ENCODE assay signal across 1 cellular context in the genomic region with DNA sequence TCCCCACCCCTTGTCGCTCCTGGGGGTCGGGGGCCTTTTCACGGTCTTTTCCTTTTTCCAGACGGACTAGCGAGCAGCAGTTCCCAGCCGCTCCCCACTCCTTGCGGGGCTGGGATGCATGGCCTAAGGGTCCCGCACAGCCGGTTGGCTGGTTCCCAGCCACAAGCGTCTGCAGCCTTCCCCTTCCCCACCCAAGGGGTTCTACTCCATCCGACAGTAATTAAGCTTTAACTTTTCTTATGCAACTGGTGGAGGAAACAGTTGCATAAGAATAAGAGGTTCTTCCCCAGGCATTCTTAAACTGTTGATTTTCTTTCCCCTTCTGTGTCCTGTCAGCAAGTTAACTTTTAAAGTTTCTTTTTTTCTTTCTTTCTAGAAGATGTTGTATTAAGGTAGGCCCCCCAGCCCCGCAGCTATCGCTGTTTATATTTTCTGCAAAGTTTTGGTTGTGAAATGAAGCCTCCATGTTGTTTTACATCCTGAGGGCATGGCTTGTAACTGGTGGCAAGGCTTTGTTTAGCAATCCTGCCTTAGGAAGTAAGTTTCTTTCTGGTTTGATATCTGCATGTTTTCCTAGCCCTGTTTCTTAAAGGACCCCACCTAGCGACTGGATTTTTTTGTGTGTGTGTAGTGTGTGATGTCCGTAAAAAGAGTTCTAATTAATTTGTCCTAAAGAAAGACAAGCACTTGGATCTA.
TF ChIP-seq lines count a peak whose summit lies in the region.

No MANE protein-coding gene starts in this region.

TF ChIP-seq in GM23338, 12 proteins besides CTCF, POLR2A, EP300 and RAD21 (continued from another document):
- TF ChIP-seq, protein P1, sequence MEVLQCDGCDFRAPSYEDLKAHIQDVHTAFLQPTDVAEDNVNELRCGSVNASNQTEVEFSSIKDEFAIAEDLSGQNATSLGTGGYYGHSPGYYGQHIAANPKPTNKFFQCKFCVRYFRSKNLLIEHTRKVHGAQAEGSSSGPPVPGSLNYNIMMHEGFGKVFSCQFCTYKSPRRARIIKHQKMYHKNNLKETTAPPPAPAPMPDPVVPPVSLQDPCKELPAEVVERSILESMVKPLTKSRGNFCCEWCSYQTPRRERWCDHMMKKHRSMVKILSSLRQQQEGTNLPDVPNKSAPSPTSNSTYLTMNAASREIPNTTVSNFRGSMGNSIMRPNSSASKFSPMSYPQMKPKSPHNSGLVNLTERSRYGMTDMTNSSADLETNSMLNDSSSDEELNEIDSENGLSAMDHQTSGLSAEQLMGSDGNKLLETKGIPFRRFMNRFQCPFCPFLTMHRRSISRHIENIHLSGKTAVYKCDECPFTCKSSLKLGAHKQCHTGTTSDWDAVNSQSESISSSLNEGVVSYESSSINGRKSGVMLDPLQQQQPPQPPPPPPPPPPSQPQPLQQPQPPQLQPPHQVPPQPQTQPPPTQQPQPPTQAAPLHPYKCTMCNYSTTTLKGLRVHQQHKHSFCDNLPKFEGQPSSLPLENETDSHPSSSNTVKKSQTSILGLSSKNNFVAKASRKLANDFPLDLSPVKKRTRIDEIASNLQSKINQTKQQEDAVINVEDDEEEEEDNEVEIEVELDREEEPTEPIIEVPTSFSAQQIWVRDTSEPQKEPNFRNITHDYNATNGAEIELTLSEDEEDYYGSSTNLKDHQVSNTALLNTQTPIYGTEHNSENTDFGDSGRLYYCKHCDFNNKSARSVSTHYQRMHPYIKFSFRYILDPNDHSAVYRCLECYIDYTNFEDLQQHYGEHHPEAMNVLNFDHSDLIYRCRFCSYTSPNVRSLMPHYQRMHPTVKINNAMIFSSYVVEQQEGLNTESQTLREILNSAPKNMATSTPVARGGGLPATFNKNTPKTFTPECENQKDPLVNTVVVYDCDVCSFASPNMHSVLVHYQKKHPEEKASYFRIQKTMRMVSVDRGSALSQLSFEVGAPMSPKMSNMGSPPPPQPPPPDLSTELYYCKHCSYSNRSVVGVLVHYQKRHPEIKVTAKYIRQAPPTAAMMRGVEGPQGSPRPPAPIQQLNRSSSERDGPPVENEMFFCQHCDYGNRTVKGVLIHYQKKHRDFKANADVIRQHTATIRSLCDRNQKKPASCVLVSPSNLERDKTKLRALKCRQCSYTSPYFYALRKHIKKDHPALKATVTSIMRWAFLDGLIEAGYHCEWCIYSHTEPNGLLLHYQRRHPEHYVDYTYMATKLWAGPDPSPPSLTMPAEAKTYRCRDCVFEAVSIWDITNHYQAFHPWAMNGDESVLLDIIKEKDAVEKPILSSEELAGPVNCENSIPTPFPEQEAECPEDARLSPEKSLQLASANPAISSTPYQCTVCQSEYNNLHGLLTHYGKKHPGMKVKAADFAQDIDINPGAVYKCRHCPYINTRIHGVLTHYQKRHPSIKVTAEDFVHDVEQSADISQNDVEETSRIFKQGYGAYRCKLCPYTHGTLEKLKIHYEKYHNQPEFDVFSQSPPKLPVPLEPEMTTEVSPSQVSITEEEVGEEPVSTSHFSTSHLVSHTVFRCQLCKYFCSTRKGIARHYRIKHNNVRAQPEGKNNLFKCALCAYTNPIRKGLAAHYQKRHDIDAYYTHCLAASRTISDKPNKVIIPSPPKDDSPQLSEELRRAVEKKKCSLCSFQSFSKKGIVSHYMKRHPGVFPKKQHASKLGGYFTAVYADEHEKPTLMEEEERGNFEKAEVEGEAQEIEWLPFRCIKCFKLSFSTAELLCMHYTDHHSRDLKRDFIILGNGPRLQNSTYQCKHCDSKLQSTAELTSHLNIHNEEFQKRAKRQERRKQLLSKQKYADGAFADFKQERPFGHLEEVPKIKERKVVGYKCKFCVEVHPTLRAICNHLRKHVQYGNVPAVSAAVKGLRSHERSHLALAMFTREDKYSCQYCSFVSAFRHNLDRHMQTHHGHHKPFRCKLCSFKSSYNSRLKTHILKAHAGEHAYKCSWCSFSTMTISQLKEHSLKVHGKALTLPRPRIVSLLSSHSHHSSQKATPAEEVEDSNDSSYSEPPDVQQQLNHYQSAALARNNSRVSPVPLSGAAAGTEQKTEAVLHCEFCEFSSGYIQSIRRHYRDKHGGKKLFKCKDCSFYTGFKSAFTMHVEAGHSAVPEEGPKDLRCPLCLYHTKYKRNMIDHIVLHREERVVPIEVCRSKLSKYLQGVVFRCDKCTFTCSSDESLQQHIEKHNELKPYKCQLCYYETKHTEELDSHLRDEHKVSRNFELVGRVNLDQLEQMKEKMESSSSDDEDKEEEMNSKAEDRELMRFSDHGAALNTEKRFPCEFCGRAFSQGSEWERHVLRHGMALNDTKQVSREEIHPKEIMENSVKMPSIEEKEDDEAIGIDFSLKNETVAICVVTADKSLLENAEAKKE (CRISPR knock-in tag; IDR thresholded peaks at IDR 0.05), result peak; percentile 39; the same call in 1 of the 2 replicates
- TF ChIP-seq, protein P2, sequence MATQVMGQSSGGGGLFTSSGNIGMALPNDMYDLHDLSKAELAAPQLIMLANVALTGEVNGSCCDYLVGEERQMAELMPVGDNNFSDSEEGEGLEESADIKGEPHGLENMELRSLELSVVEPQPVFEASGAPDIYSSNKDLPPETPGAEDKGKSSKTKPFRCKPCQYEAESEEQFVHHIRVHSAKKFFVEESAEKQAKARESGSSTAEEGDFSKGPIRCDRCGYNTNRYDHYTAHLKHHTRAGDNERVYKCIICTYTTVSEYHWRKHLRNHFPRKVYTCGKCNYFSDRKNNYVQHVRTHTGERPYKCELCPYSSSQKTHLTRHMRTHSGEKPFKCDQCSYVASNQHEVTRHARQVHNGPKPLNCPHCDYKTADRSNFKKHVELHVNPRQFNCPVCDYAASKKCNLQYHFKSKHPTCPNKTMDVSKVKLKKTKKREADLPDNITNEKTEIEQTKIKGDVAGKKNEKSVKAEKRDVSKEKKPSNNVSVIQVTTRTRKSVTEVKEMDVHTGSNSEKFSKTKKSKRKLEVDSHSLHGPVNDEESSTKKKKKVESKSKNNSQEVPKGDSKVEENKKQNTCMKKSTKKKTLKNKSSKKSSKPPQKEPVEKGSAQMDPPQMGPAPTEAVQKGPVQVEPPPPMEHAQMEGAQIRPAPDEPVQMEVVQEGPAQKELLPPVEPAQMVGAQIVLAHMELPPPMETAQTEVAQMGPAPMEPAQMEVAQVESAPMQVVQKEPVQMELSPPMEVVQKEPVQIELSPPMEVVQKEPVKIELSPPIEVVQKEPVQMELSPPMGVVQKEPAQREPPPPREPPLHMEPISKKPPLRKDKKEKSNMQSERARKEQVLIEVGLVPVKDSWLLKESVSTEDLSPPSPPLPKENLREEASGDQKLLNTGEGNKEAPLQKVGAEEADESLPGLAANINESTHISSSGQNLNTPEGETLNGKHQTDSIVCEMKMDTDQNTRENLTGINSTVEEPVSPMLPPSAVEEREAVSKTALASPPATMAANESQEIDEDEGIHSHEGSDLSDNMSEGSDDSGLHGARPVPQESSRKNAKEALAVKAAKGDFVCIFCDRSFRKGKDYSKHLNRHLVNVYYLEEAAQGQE (IDR thresholded peaks at IDR 0.05; ENCODE audit: unreplicated experiment), result no peak
- TF ChIP-seq CREB1 (CRISPR knock-in tag; IDR thresholded peaks at IDR 0.05; ENCODE audit: low read depth) (0 out of 2 replicates have a peak, but pooled peaks have one; percentile 17), EZH2 (IDR thresholded peaks at IDR 0.05; ENCODE audit: low read depth, unreplicated experiment) (no peak), STAT1 (IDR thresholded peaks at IDR 0.05; ENCODE audit: unreplicated experiment) (no peak)
